In genomic region chr3:47414161-47414564, GRCh38 we compare ENCODE assay signal across 22 cellular contexts. TPM values are rescaled to one million over a fixed set of nuclear protein-coding genes. Genes with fewer than 3 reads are reported as not detected.
A peak's percentile ranks its signal among the peaks of the same experiment; 100 is the strongest.
DNase-seq lines count a peak whose midpoint lies in the region; ATAC-seq, FAIRE-seq and TF ChIP-seq lines count a peak whose summit lies in the region.
"Had no signal": no experiment of that assay in that cellular context is flagged by ENCODE, and none has a peak within 500 bp of the region (broad histone marks: within the 10 kb centered on the region; RNA-seq: fewer than 3 reads in every experiment).

No MANE protein-coding gene starts in this region.

- H3K27ac Mint-ChIP-seq in MCF 10A (ENCODE audit: low read depth, unreplicated experiment) (no peak overlapping the region), memory B cell (peak overlapping the region; percentile 59)
- H3K27ac Mint-ChIP-seq in stimulated activated effector memory CD8-positive, alpha-beta T cell treated with anti-CD3 and anti-CD28 coated beads, Interleukin-12 subunit alpha, Interleukin-12 subunit beta, amount 100 ng/mL, for 72 hours, result no peak overlapping the region
- H3K27ac Mint-ChIP-seq: activated CD4-positive, alpha-beta memory T cell treated with anti-CD3 and anti-CD28 coated beads for 36 hours; mesothelial cell of epicardium; nephron had no signal

- H3K9ac ChIP-seq in GM12878 (ENCODE audit: control insufficient read depth, insufficient read depth, low read length) (no peak overlapping the region), kidney (ENCODE audit: low read length in 2 of 2) (no peak overlapping the region)

- ATAC-seq in GM12878 (no peak), memory B cell (ENCODE audit: low read depth) (peak; percentile 18), sciatic nerve (no peak)
- ATAC-seq in stimulated activated effector memory CD8-positive, alpha-beta T cell treated with anti-CD3 and anti-CD28 coated beads, Interleukin-12 subunit alpha, Interleukin-12 subunit beta, amount 100 ng/mL, for 72 hours, result no peak
- ATAC-seq: stimulated activated naive CD8-positive, alpha-beta T cell treated with anti-CD3 and anti-CD28 coated beads, Interleukin-15, amount 100 ng/mL, for 72 hours; upper lobe of right lung had no signal

- H3K4me1 Mint-ChIP-seq in MCF 10A (ENCODE audit: insufficient read depth, unreplicated experiment) (no peaks in the 10 kb centered on the region), memory B cell (peaks cover 19% of the 10 kb centered on the region)
- peaks cover 20% of the 10 kb centered on the region for H3K4me1 Mint-ChIP-seq in stimulated activated effector memory CD8-positive, alpha-beta T cell treated with anti-CD3 and anti-CD28 coated beads, Interleukin-12 subunit alpha, Interleukin-12 subunit beta, amount 100 ng/mL, for 72 hours
- H3K4me1 Mint-ChIP-seq: CD14-positive monocyte, mesothelial cell of epicardium, nephron had no signal

- in situ Hi-C loops in GM12878 (cut with MboI), result no loop called here

- no peak for TF ChIP-seq EP300 in GM12878 (IDR thresholded peaks at IDR 0.05; ENCODE audit: borderline replicate concordance in 1 of 2, control insufficient read depth in 1 of 2, low read depth in 2 of 2, low read length in 2 of 2)

- no peaks in the 10 kb centered on the region for H3K9me3 Mint-ChIP-seq in MCF 10A (ENCODE audit: unreplicated experiment)
- no peaks in the 10 kb centered on the region for H3K9me3 Mint-ChIP-seq in memory B cell
- no peaks in the 10 kb centered on the region for H3K9me3 Mint-ChIP-seq in stimulated activated effector memory CD8-positive, alpha-beta T cell treated with anti-CD3 and anti-CD28 coated beads, Interleukin-12 subunit alpha, Interleukin-12 subunit beta, amount 100 ng/mL, for 72 hours
- H3K9me3 Mint-ChIP-seq: activated CD4-positive, alpha-beta memory T cell treated with anti-CD3 and anti-CD28 coated beads for 36 hours; mesothelial cell of epicardium; nephron; stimulated activated naive CD8-positive, alpha-beta T cell treated with anti-CD3 and anti-CD28 coated beads, Interleukin-15, amount 100 ng/mL, for 72 hours had no signal

- no peak for TF ChIP-seq POLR2A in breast epithelium (IDR thresholded peaks at IDR 0.05)
- TF ChIP-seq POLR2A in GM12878 (IDR thresholded peaks at IDR 0.05; ENCODE audit: low read depth, low read length), result peak; percentile 60; the same call in 1 of the 2 replicates

- no peak for TF ChIP-seq RAD21 in GM12878 (IDR thresholded peaks at IDR 0.05; ENCODE audit: insufficient read depth, low read depth, low read length)

- intact Hi-C loops in breast epithelium (cut with DNase I; ENCODE audit: low total_unique reads), result no loop called here
- intact Hi-C loops in MCF 10A (cut with micrococcal nuclease), result no loop called here
- intact Hi-C loops in GM12878 (cut with micrococcal nuclease; ENCODE audit: unreplicated experiment), result no loop called here
- intact Hi-C loops in sciatic nerve (cut with DNase I), result no loop called here
- intact Hi-C loops in kidney (cut with DNase I), result no loop called here

- RAD21 ChIA-PET in GM12878 (lab: Charles Lee; ENCODE audit: unreplicated experiment), result no interaction called here

- H3K36me3 Mint-ChIP-seq in MCF 10A (ENCODE audit: insufficient read depth, unreplicated experiment) (peaks cover 66% of the 10 kb centered on the region), memory B cell (peaks cover 12% of the 10 kb centered on the region)
- H3K36me3 Mint-ChIP-seq in stimulated activated effector memory CD8-positive, alpha-beta T cell treated with anti-CD3 and anti-CD28 coated beads, Interleukin-12 subunit alpha, Interleukin-12 subunit beta, amount 100 ng/mL, for 72 hours, result peaks cover 78% of the 10 kb centered on the region

- peak overlapping the region; percentile 64 to 69 for H3K27ac ChIP-seq in breast epithelium
- H3K27ac ChIP-seq in GM12878 (ENCODE audit: control insufficient read depth, insufficient read depth), result no peak overlapping the region
- H3K27ac ChIP-seq in kidney (ENCODE audit: low read depth in 2 of 2, low read length in 2 of 2), result no peak overlapping the region
- H3K27ac ChIP-seq: SK-N-MC, upper lobe of right lung, WERI-Rb-1 had no signal

- POLR2A ChIA-PET in MCF 10A (lab: Yijun Ruan, JAX) (no interaction called here), GM12878 (lab: Charles Lee) (no interaction called here)

- DNase-seq in breast epithelium (ENCODE audit: low spot score in 2 of 2) (no peak), MCF 10A (ENCODE audit: unreplicated experiment) (no peak), GM12878 (ENCODE audit: low read depth, low spot score) (no peak), memory B cell (ENCODE audit: low spot score in 2 of 2) (no peak), sciatic nerve (ENCODE audit: low spot score) (no peak), putamen (ENCODE audit: low spot score) (no peak), kidney (no peak)
- DNase-seq in stimulated activated effector memory CD8-positive, alpha-beta T cell treated with anti-CD3 and anti-CD28 coated beads, Interleukin-12 subunit alpha, Interleukin-12 subunit beta, amount 100 ng/mL, for 72 hours (ENCODE audit: low spot score in 2 of 2), result no peak
- DNase-seq: activated CD4-positive, alpha-beta memory T cell treated with anti-CD3 and anti-CD28 coated beads for 36 hours; activated naive CD4-positive, alpha-beta T cell treated with Interleukin-2 at 50 U/mL for 16 hours; DMS 273 treated with DMSO at 0.1 percent for 48 hours; foreskin melanocyte; KBM-7; NCI-H2081; stimulated activated naive CD8-positive, alpha-beta T cell treated with anti-CD3 and anti-CD28 coated beads, Interleukin-15, amount 100 ng/mL, for 72 hours; upper lobe of right lung; WERI-Rb-1 had no signal

- TF ChIP-seq CTCF in breast epithelium (IDR thresholded peaks at IDR 0.05) (no peak), MCF 10A (IDR thresholded peaks at IDR 0.05; ENCODE audit: unreplicated experiment) (no peak), GM12878 (IDR thresholded peaks at IDR 0.05 in 2 of 3, conservative IDR thresholded peaks at IDR 0.05 in 1 of 3; ENCODE audit: control insufficient read depth in 2 of 3, extremely low read depth in 1 of 3, insufficient read depth in 1 of 3, low read depth in 3 of 3, low read length in 3 of 3) (no peak), kidney (IDR thresholded peaks at IDR 0.05; ENCODE audit: borderline replicate concordance, extremely low read depth, insufficient read depth) (no peak)

- H3K4me2 ChIP-seq in GM12878 (ENCODE audit: control insufficient read depth, insufficient read depth), result no peak overlapping the region

- no peak for FAIRE-seq in GM12878 (lab: Jason Lieb, UNC)
- FAIRE-seq in kidney (lab: Jason Lieb, UNC), result no peak
- FAIRE-seq: G401.6 had no signal

- CTCF ChIA-PET in MCF 10A (lab: Yijun Ruan, JAX), result interaction anchor here (0.7 to 1.1 kb wide), 3 partner anchors 9 to 108 kb away, joined by 3 to 6 read pairs (median 3); partner anchors contain the start of gene SCAP
- CTCF ChIA-PET in GM12878 (lab: Yijun Ruan, JAX), result interaction anchor here (2.3 kb wide), 1 partner anchor 7 kb away, joined by 7 read pairs; no protein-coding TSS in a partner anchor

- H3K4me3 Mint-ChIP-seq in MCF 10A (ENCODE audit: unreplicated experiment) (no peak overlapping the region), memory B cell (no peak overlapping the region)
- no peak overlapping the region for H3K4me3 Mint-ChIP-seq in stimulated activated effector memory CD8-positive, alpha-beta T cell treated with anti-CD3 and anti-CD28 coated beads, Interleukin-12 subunit alpha, Interleukin-12 subunit beta, amount 100 ng/mL, for 72 hours
- H3K4me3 Mint-ChIP-seq: activated CD4-positive, alpha-beta memory T cell treated with anti-CD3 and anti-CD28 coated beads for 36 hours; CD14-positive monocyte; mesothelial cell of epicardium; nephron; stimulated activated naive CD8-positive, alpha-beta T cell treated with anti-CD3 and anti-CD28 coated beads, Interleukin-15, amount 100 ng/mL, for 72 hours had no signal

- H3K79me2 ChIP-seq in GM12878 (ENCODE audit: control insufficient read depth, insufficient read depth, low read length), result no peaks in the 10 kb centered on the region

- H3K9me3 ChIP-seq in breast epithelium (no peaks in the 10 kb centered on the region), GM12878 (replicated peaks; ENCODE audit: control insufficient read depth, insufficient read depth, low read length) (no peaks in the 10 kb centered on the region), kidney (ENCODE audit: control insufficient read depth in 1 of 2, low read length in 2 of 2) (no peaks in the 10 kb centered on the region)
- H3K9me3 ChIP-seq: upper lobe of right lung had no signal

- H2AFZ ChIP-seq in GM12878 (ENCODE audit: control insufficient read depth, low read depth, low read length), result no peak overlapping the region

- H3K27me3 Mint-ChIP-seq in MCF 10A (ENCODE audit: insufficient read depth, unreplicated experiment), result no peaks in the 10 kb centered on the region
- no peaks in the 10 kb centered on the region for H3K27me3 Mint-ChIP-seq in memory B cell
- H3K27me3 Mint-ChIP-seq: activated CD4-positive, alpha-beta memory T cell treated with anti-CD3 and anti-CD28 coated beads for 36 hours; stimulated activated naive CD8-positive, alpha-beta T cell treated with anti-CD3 and anti-CD28 coated beads, Interleukin-15, amount 100 ng/mL, for 72 hours had no signal

- H3K27me3 ChIP-seq in breast epithelium, result no peaks in the 10 kb centered on the region
- H3K27me3 ChIP-seq in GM12878 (replicated peaks in 1 of 2; ENCODE audit: control insufficient read depth in 2 of 2, insufficient read depth in 2 of 2, low read length in 1 of 2), result no peaks in the 10 kb centered on the region
- H3K27me3 ChIP-seq: upper lobe of right lung had no signal

- BruUV-seq in MCF 10A (replicated peaks; lab: Mats Ljungman, UMichigan), result no TSS peak
- no TSS peak for BruUV-seq in GM12878 (replicated peaks; lab: Mats Ljungman, UMichigan)

- SMC1A ChIA-PET in GM12878 (lab: Charles Lee; ENCODE audit: uncharacterized antibody, unreplicated experiment), result interaction anchor here (0.6 kb wide), 1 partner anchor 128 kb away, joined by 4 read pairs; no protein-coding TSS in a partner anchor

- H3K4me3 ChIP-seq in breast epithelium, result no peak overlapping the region
- no peak overlapping the region for H3K4me3 ChIP-seq in GM12878
- H3K4me3 ChIP-seq in kidney (ENCODE audit: low read length in 2 of 2), result no peak overlapping the region
- H3K4me3 ChIP-seq: SK-N-MC, upper lobe of right lung had no signal

- H3K4me1 ChIP-seq in breast epithelium (peaks cover 0 to 6% of the 10 kb centered on the region in 2 donors), GM12878 (ENCODE audit: control insufficient read depth, insufficient read depth, low read length) (no peaks in the 10 kb centered on the region), kidney (ENCODE audit: control insufficient read depth in 1 of 2, insufficient read depth in 1 of 2, low read depth in 1 of 2, low read length in 2 of 2) (no peaks in the 10 kb centered on the region)
- H3K4me1 ChIP-seq: upper lobe of right lung had no signal

- H4K20me1 ChIP-seq in GM12878 (ENCODE audit: control insufficient read depth, insufficient read depth), result no peaks in the 10 kb centered on the region

- WGBS in GM12878 (ENCODE audit: insufficient coverage, insufficient replicate concordance, low lambda C conversion rate, missing lambda C conversion rate), result 93% methylated on average over 3 of the region's 3 CpGs

- H3K36me3 ChIP-seq in breast epithelium, result peaks cover 18% of the 10 kb centered on the region
- H3K36me3 ChIP-seq in GM12878 (ENCODE audit: control insufficient read depth in 2 of 2, insufficient read depth in 2 of 2, low read length in 1 of 2), result peaks cover 10 to 54% of the 10 kb centered on the region in 2 experiments
- peaks cover 16 to 31% of the 10 kb centered on the region in 2 donors for H3K36me3 ChIP-seq in kidney (ENCODE audit: control insufficient read depth in 1 of 2, insufficient read depth in 2 of 2, low read length in 2 of 2)

RNA-seq across cellular contexts. Expression of gene PTPN23, which starts 33.3 kb away (rescaled TPM):
- 10 to 100 TPM; 14.3 to 23.3 (median 18.4) TPM for total RNA-seq in breast epithelium
- total RNA-seq in MCF 10A (2022), result 44.5 and 46.9 TPM in 2 replicates
- total RNA-seq in GM12878 (2013; cell fraction: nucleolus; rRNA removed), result 22.8 and 24.2 TPM in 2 replicates
- total RNA-seq in GM12878 (2014; rRNA removed), result 4.1 and 4.4 TPM in 2 replicates
- 3.7 and 4.2 TPM in 2 replicates for total RNA-seq in GM12878 (2014; rRNA removed; fragmentation: Illumina TruSeq; extraction: Trizol)
- 25.4 and 28.6 TPM in 2 replicates for total RNA-seq in GM12878 (2021)
- 7.1 TPM for polyA plus RNA-seq in GM12878 (2011; ENCODE audit: low read depth)
- 0.46 and 0.92 TPM in 2 replicates for polyA plus RNA-seq in GM12878 (2011; rRNA removed)
- polyA plus RNA-seq in GM12878 (2011; cell fraction: cytosol; rRNA removed), result 1.1 and 1.2 TPM in 2 replicates
- 14.9 and 23.1 TPM in 2 replicates for polyA plus RNA-seq in GM12878 (2011; cell fraction: nucleus; rRNA removed)
- 18.7 and 19.9 TPM in 2 replicates for polyA plus RNA-seq in GM12878 (2012)
- 2.0 and 4.8 TPM in 2 replicates for polyA plus RNA-seq in GM12878 (2014; fragmentation: Illumina TruSeq; extraction: Trizol)
- under 1 TPM; 0.44 to 0.68 TPM for polyA plus RNA-seq in GM12878 (2014; fragmentation: Nextera tagmentation; extraction: Ambion mirVana)
- 6.9 and 11.9 TPM in 2 replicates for polyA plus RNA-seq in GM12878 (2014; rRNA removed)
- polyA plus RNA-seq in GM12878 (2016; fragmentation: Nextera tagmentation; extraction: Ambion mirVana), result 10 to 100 TPM in 1 of 2 experiments, 1 to 10 TPM in 1; 9.8 to 10.5 TPM
- 3.5 and 9.7 TPM in 2 replicates for polyA minus RNA-seq in GM12878 (2011; rRNA and poly(A)+ RNA removed)
- 5.1 and 5.3 TPM in 2 replicates for polyA minus RNA-seq in GM12878 (2011; cell fraction: cytosol; rRNA and poly(A)+ RNA removed)
- 12.0 and 20.6 TPM in 2 replicates for polyA minus RNA-seq in GM12878 (2011; cell fraction: nucleus; rRNA and poly(A)+ RNA removed)
- total RNA-seq in sciatic nerve, result 53.7 TPM
- 48.5 TPM for total RNA-seq in kidney
- polyA plus RNA-seq in kidney (ENCODE audit: insufficient read depth, low read depth, low replicate concordance), result 12.6 TPM

Comparison
In these comparisons a context has a peak if more than half of its experiments do, and no peak if none do; other contexts are left out.
1. H3K27ac ChIP-seq: peak in breast epithelium (2 of 2); none in GM12878 (single experiment) and kidney (0 of 2).